In genomic region chr1:212110617-212111016, GRCh38 we compare ENCODE assay signal across 16 cellular contexts.
A peak's percentile ranks its signal among the peaks of the same experiment; 100 is the strongest.
DNase-seq lines count a peak whose midpoint lies in the region; ATAC-seq, FAIRE-seq and TF ChIP-seq lines count a peak whose summit lies in the region.
"Had no signal": no experiment of that assay in that cellular context is flagged by ENCODE, and none has a peak within 500 bp of the region (broad histone marks: within the 10 kb centered on the region; RNA-seq: fewer than 3 reads in every experiment).

No MANE protein-coding gene starts in this region.

- H3K27ac Mint-ChIP-seq in astrocyte (ENCODE audit: unreplicated experiment) (no peak overlapping the region), osteocyte (ENCODE audit: unreplicated experiment) (no peak overlapping the region)
- H3K27ac Mint-ChIP-seq: CD8-positive, alpha-beta memory T cell had no signal

- H3K4me3 Mint-ChIP-seq in astrocyte (ENCODE audit: unreplicated experiment) (no peak overlapping the region), osteocyte (ENCODE audit: unreplicated experiment) (no peak overlapping the region)
- H3K4me3 Mint-ChIP-seq: CD8-positive, alpha-beta memory T cell had no signal

- H2AFZ ChIP-seq in astrocyte (ENCODE audit: low read depth, low read length), result no peak overlapping the region

- intact Hi-C loops in mucosa of descending colon (cut with DNase I, micrococcal nuclease), result no loop called here

- no peak overlapping the region for H3K4me2 ChIP-seq in astrocyte (ENCODE audit: low read length)

- H3K27me3 ChIP-seq in astrocyte (ENCODE audit: insufficient read depth, low read length), result no peaks in the 10 kb centered on the region

- H3K36me3 Mint-ChIP-seq in astrocyte (ENCODE audit: low read depth, unreplicated experiment), result no peaks in the 10 kb centered on the region
- no peaks in the 10 kb centered on the region for H3K36me3 Mint-ChIP-seq in osteocyte (ENCODE audit: unreplicated experiment)
- H3K36me3 Mint-ChIP-seq: CD8-positive, alpha-beta memory T cell had no signal

- H3K4me1 Mint-ChIP-seq in astrocyte (ENCODE audit: low read depth, unreplicated experiment) (peaks cover 4% of the 10 kb centered on the region), osteocyte (ENCODE audit: unreplicated experiment) (peaks cover 2% of the 10 kb centered on the region)

- no peaks in the 10 kb centered on the region for H3K9me3 Mint-ChIP-seq in astrocyte (ENCODE audit: unreplicated experiment)
- no peaks in the 10 kb centered on the region for H3K9me3 Mint-ChIP-seq in osteocyte (ENCODE audit: unreplicated experiment)
- H3K9me3 Mint-ChIP-seq: CD8-positive, alpha-beta memory T cell had no signal

- TF ChIP-seq CTCF in astrocyte (IDR thresholded peaks at IDR 0.05; ENCODE audit: insufficient read depth, low read depth, low read length) (no peak), fibroblast of mammary gland (conservative IDR thresholded peaks at IDR 0.05; ENCODE audit: control insufficient read depth, insufficient read depth, low read depth, low read length) (peak; percentile 6), osteocyte (IDR thresholded peaks at IDR 0.05) (peak; percentile 54), mucosa of descending colon (IDR thresholded peaks at IDR 0.05) (no peak)

- no peak for FAIRE-seq in astrocyte (lab: Jason Lieb, UNC)
- FAIRE-seq: colon, frontal cortex, H54, islet of Langerhans had no signal

- no peak overlapping the region for H3K9ac ChIP-seq in astrocyte (ENCODE audit: low read length)

- H3K36me3 ChIP-seq in astrocyte (ENCODE audit: insufficient read depth, low read length) (no peaks in the 10 kb centered on the region), mucosa of descending colon (ENCODE audit: low read depth) (no peaks in the 10 kb centered on the region)

- H3K27ac ChIP-seq in astrocyte (ENCODE audit: low read depth, low read length), result no peak overlapping the region
- H3K27ac ChIP-seq: WERI-Rb-1 had no signal

- H3K4me1 ChIP-seq in astrocyte (ENCODE audit: insufficient read depth, low read length) (no peaks in the 10 kb centered on the region), mucosa of descending colon (ENCODE audit: low read depth) (no peaks in the 10 kb centered on the region)

- H3K9me3 ChIP-seq in astrocyte (ENCODE audit: insufficient read depth, low read depth, low read length), result no peaks in the 10 kb centered on the region
- H3K9me3 ChIP-seq in mucosa of descending colon, result no peaks in the 10 kb centered on the region

- H3K27me3 Mint-ChIP-seq in astrocyte (ENCODE audit: low read depth, unreplicated experiment) (no peaks in the 10 kb centered on the region), osteocyte (ENCODE audit: unreplicated experiment) (no peaks in the 10 kb centered on the region)
- H3K27me3 Mint-ChIP-seq: CD8-positive, alpha-beta memory T cell had no signal

- no peak overlapping the region for H3K4me3 ChIP-seq in astrocyte (ENCODE audit: insufficient read depth, low read depth, low read length)
- H3K4me3 ChIP-seq in fibroblast of mammary gland (ENCODE audit: control insufficient read depth, low read depth, low read length), result no peak overlapping the region
- no peak overlapping the region for H3K4me3 ChIP-seq in mucosa of descending colon

- H4K20me1 ChIP-seq in astrocyte (ENCODE audit: insufficient read depth, low read length), result no peaks in the 10 kb centered on the region

- in situ Hi-C loops in G401 (cut with HindIII; ENCODE audit: low sequenced_read_pairs), result no loop called here

- ATAC-seq in GM21619 (IDR thresholded peaks at IDR 0.05; ENCODE audit: unreplicated experiment) (no peak), mucosa of descending colon (no peak)

- H3K79me2 ChIP-seq in astrocyte (ENCODE audit: insufficient read depth, low read length), result no peaks in the 10 kb centered on the region

- peak; percentile 11 for DNase-seq in G401 (ENCODE audit: low spot score)
- peak; percentile 31 for DNase-seq in astrocyte (ENCODE audit: low read depth)
- DNase-seq in fibroblast of mammary gland (ENCODE audit: low read depth), result peak; percentile 50
- no peak for DNase-seq in osteocyte (ENCODE audit: extremely low spot score, unreplicated experiment)
- DNase-seq in GOT3 (lab: John Stamatoyannopoulos, UW), result no peak
- no peak for DNase-seq in mucosa of descending colon
- no peak for DNase-seq in DMS114 treated with DMSO at 0.1 percent for 48 hours (lab: John Stamatoyannopoulos, UW; ENCODE audit: unreplicated experiment)
- DNase-seq: CD8-positive, alpha-beta memory T cell; NCI-H2029; retina; WERI-Rb-1 had no signal

Comparison
In these comparisons a context has a peak if more than half of its experiments do, and no peak if none do; other contexts are left out.
1. DNase-seq: peak in G401 (single experiment), astrocyte (single experiment) and fibroblast of mammary gland (single experiment); none in osteocyte (single experiment), GOT3 (single experiment), mucosa of descending colon (0 of 3) and DMS114 treated with DMSO at 0.1 percent for 48 hours (single experiment).
2. CTCF ChIP-seq: peak in fibroblast of mammary gland (single experiment) and osteocyte (single experiment); none in astrocyte (single experiment) and mucosa of descending colon (single experiment).